In the genomic region with DNA sequence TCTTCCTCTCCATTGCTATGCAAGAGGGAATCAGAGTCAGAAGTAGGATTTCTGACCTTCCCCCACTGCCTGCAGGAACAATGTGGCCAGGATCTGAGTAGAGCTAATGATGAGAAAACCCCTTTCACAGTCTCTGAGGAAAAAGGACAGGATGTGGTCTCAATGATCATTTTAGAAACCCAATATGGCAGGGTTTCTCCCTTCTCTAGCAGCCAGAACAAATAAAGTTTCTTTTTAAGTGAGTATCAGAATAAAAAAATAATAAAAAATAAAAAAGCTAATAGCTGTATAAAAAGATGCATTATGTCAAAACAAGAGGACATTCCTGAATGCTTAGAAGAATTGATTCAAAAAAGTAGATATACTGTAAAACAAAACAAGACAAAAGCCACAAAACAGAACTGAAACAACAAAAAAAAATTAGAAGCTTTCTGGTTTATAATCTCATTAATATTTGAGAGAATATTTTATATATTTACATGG, we compare ENCODE assay signal across 10 cellular contexts.
DNase-seq lines count a peak whose midpoint lies in the region; ATAC-seq and TF ChIP-seq lines count a peak whose summit lies in the region.
"Had no signal": no experiment of that assay in that cellular context is flagged by ENCODE, and none has a peak within 500 bp of the region (broad histone marks: within the 10 kb centered on the region; RNA-seq: fewer than 3 reads in every experiment).

No MANE protein-coding gene starts in this region.

- H3K4me1 ChIP-seq in GM23338 (ENCODE audit: insufficient read depth) (peaks cover 22% of the 10 kb centered on the region; the same call in 1 of the 2 replicates), mesendoderm (ENCODE audit: control insufficient read depth, low read depth, low read length) (no peaks in the 10 kb centered on the region)

- ATAC-seq in GM18870 (IDR thresholded peaks at IDR 0.05; ENCODE audit: unreplicated experiment) (peak; percentile 99), GM23338 (peak; percentile 64), HG03469 (IDR thresholded peaks at IDR 0.05; ENCODE audit: unreplicated experiment) (peak; percentile 98)

- H3K27me3 Mint-ChIP-seq in GM23338 (ENCODE audit: insufficient read depth, low read depth, poor library complexity), result no peaks in the 10 kb centered on the region
- H3K27me3 Mint-ChIP-seq: activated T-cell treated with anti-CD3 and anti-CD28 coated beads, Interleukin-2, amount 50 U/mL, for 24 hours had no signal

- peaks cover 19% of the 10 kb centered on the region for H3K4me1 Mint-ChIP-seq in GM23338

- no peak for TF ChIP-seq CTCF in GM23338 (conservative IDR thresholded peaks at IDR 0.05; ENCODE audit: low read depth in 2 of 2)

- H3K23ac ChIP-seq in mesendoderm (ENCODE audit: low read length), result no peak overlapping the region

- H3K79me2 ChIP-seq in GM23338 (replicated peaks; ENCODE audit: insufficient read depth) (no peaks in the 10 kb centered on the region), mesendoderm (ENCODE audit: control insufficient read depth, insufficient read depth, low read length) (no peaks in the 10 kb centered on the region)

- H4K20me1 ChIP-seq in GM23338 (replicated peaks; ENCODE audit: insufficient read depth), result no peaks in the 10 kb centered on the region

- no peak overlapping the region for H3K4me2 ChIP-seq in GM23338
- H3K4me2 ChIP-seq in mesendoderm (ENCODE audit: low read length), result no peak overlapping the region

- H3K36me3 Mint-ChIP-seq in GM23338 (ENCODE audit: low read depth), result no peaks in the 10 kb centered on the region

- H3K4ac ChIP-seq in mesendoderm (ENCODE audit: low read depth, low read length), result no peak overlapping the region

- H3K9me2 ChIP-seq in GM23338 (ENCODE audit: insufficient read depth), result peaks cover 6% of the 10 kb centered on the region; the same call in 1 of the 2 replicates

- no peak overlapping the region for H3K9ac ChIP-seq in mesendoderm (ENCODE audit: low read length)

- no peak overlapping the region for H3K27ac Mint-ChIP-seq in GM23338
- H3K27ac Mint-ChIP-seq: activated T-cell treated with anti-CD3 and anti-CD28 coated beads, Interleukin-2, amount 50 U/mL, for 24 hours had no signal

- no peaks in the 10 kb centered on the region; the same call in 2 of the 3 replicates for H3K9me3 Mint-ChIP-seq in GM23338
- H3K9me3 Mint-ChIP-seq: activated T-cell treated with anti-CD3 and anti-CD28 coated beads, Interleukin-2, amount 50 U/mL, for 24 hours had no signal

- no peaks in the 10 kb centered on the region for H3K27me3 ChIP-seq in GM23338 (ENCODE audit: insufficient read depth)
- H3K27me3 ChIP-seq in mesendoderm (ENCODE audit: insufficient read depth, low read length, poor library complexity), result no peaks in the 10 kb centered on the region

- no peaks in the 10 kb centered on the region for H3F3A ChIP-seq in GM23338 (replicated peaks; ENCODE audit: low read depth)

- no peak overlapping the region for H2BK5ac ChIP-seq in mesendoderm (ENCODE audit: low read length)

- no peak overlapping the region for H2BK120ac ChIP-seq in mesendoderm (ENCODE audit: low read depth, low read length)

- H4K8ac ChIP-seq in mesendoderm (ENCODE audit: low read depth, low read length), result no peak overlapping the region

- no peak overlapping the region for H3K4me3 Mint-ChIP-seq in GM23338
- H3K4me3 Mint-ChIP-seq: activated T-cell treated with anti-CD3 and anti-CD28 coated beads, Interleukin-2, amount 50 U/mL, for 24 hours had no signal

- H3K27ac ChIP-seq in GM23338 (ENCODE audit: low read depth), result no peak overlapping the region; the same call in 1 of the 2 replicates
- no peak overlapping the region for H3K27ac ChIP-seq in mesendoderm (ENCODE audit: low read depth, low read length)

- no peaks in the 10 kb centered on the region for H3K36me3 ChIP-seq in GM23338 (ENCODE audit: insufficient read depth)
- no peaks in the 10 kb centered on the region for H3K36me3 ChIP-seq in mesendoderm (ENCODE audit: control insufficient read depth, insufficient read depth, low read length)

- H2BK15ac ChIP-seq in mesendoderm (replicated peaks; ENCODE audit: low read depth), result no peak overlapping the region

- H2AK5ac ChIP-seq in mesendoderm (ENCODE audit: low read length), result no peak overlapping the region

- H3K4me3 ChIP-seq in GM23338, result no peak overlapping the region
- H3K4me3 ChIP-seq in mesendoderm (ENCODE audit: low read length), result no peak overlapping the region

- no peaks in the 10 kb centered on the region for H3K79me1 ChIP-seq in mesendoderm (ENCODE audit: low read length)

- DNase-seq in GM23338 (ENCODE audit: low spot score) (peak; percentile 20), mesendoderm (peak; percentile 26), MV-4-11 (lab: John Stamatoyannopoulos, UW) (no peak), amniotic stem cell (lab: John Stamatoyannopoulos, UW) (no peak)
- no peak for DNase-seq in activated CD8-positive, alpha-beta memory T cell treated with anti-CD3 and anti-CD28 coated beads for 24 hours
- no peak for DNase-seq in stimulated activated CD4-positive, alpha-beta T cell treated with anti-CD3 and anti-CD28 coated beads, Interleukin-2, amount 100 ng/mL, for 24 hours
- DNase-seq: activated T-cell treated with anti-CD3 and anti-CD28 coated beads, Interleukin-2, amount 50 U/mL, for 24 hours; SIG-M5 had no signal

- no peak overlapping the region for H3K56ac ChIP-seq in mesendoderm (ENCODE audit: low read length)

- no peak overlapping the region for H3K18ac ChIP-seq in mesendoderm (ENCODE audit: low read length)

- peak overlapping the region; percentile 63; the same call in 1 of the 2 replicates for H2AFZ ChIP-seq in GM23338

- H4K5ac ChIP-seq in mesendoderm (ENCODE audit: low read length), result no peak overlapping the region

TF ChIP-seq in GM23338, 12 proteins besides CTCF, POLR2A, EP300 and RAD21:
- TF ChIP-seq, protein P1, sequence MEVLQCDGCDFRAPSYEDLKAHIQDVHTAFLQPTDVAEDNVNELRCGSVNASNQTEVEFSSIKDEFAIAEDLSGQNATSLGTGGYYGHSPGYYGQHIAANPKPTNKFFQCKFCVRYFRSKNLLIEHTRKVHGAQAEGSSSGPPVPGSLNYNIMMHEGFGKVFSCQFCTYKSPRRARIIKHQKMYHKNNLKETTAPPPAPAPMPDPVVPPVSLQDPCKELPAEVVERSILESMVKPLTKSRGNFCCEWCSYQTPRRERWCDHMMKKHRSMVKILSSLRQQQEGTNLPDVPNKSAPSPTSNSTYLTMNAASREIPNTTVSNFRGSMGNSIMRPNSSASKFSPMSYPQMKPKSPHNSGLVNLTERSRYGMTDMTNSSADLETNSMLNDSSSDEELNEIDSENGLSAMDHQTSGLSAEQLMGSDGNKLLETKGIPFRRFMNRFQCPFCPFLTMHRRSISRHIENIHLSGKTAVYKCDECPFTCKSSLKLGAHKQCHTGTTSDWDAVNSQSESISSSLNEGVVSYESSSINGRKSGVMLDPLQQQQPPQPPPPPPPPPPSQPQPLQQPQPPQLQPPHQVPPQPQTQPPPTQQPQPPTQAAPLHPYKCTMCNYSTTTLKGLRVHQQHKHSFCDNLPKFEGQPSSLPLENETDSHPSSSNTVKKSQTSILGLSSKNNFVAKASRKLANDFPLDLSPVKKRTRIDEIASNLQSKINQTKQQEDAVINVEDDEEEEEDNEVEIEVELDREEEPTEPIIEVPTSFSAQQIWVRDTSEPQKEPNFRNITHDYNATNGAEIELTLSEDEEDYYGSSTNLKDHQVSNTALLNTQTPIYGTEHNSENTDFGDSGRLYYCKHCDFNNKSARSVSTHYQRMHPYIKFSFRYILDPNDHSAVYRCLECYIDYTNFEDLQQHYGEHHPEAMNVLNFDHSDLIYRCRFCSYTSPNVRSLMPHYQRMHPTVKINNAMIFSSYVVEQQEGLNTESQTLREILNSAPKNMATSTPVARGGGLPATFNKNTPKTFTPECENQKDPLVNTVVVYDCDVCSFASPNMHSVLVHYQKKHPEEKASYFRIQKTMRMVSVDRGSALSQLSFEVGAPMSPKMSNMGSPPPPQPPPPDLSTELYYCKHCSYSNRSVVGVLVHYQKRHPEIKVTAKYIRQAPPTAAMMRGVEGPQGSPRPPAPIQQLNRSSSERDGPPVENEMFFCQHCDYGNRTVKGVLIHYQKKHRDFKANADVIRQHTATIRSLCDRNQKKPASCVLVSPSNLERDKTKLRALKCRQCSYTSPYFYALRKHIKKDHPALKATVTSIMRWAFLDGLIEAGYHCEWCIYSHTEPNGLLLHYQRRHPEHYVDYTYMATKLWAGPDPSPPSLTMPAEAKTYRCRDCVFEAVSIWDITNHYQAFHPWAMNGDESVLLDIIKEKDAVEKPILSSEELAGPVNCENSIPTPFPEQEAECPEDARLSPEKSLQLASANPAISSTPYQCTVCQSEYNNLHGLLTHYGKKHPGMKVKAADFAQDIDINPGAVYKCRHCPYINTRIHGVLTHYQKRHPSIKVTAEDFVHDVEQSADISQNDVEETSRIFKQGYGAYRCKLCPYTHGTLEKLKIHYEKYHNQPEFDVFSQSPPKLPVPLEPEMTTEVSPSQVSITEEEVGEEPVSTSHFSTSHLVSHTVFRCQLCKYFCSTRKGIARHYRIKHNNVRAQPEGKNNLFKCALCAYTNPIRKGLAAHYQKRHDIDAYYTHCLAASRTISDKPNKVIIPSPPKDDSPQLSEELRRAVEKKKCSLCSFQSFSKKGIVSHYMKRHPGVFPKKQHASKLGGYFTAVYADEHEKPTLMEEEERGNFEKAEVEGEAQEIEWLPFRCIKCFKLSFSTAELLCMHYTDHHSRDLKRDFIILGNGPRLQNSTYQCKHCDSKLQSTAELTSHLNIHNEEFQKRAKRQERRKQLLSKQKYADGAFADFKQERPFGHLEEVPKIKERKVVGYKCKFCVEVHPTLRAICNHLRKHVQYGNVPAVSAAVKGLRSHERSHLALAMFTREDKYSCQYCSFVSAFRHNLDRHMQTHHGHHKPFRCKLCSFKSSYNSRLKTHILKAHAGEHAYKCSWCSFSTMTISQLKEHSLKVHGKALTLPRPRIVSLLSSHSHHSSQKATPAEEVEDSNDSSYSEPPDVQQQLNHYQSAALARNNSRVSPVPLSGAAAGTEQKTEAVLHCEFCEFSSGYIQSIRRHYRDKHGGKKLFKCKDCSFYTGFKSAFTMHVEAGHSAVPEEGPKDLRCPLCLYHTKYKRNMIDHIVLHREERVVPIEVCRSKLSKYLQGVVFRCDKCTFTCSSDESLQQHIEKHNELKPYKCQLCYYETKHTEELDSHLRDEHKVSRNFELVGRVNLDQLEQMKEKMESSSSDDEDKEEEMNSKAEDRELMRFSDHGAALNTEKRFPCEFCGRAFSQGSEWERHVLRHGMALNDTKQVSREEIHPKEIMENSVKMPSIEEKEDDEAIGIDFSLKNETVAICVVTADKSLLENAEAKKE (CRISPR knock-in tag; IDR thresholded peaks at IDR 0.05), result peak; percentile 53; the same call in 1 of the 2 replicates
- TF ChIP-seq ZNF114 (CRISPR knock-in tag; IDR thresholded peaks at IDR 0.05), result no peak
- no peak for TF ChIP-seq POLR2AphosphoS5 (IDR thresholded peaks at IDR 0.05; ENCODE audit: low read depth)

Comparison
In these comparisons a context has a peak if more than half of its experiments do, and no peak if none do; other contexts are left out.
1. DNase-seq: peak in GM23338 (single experiment) and mesendoderm (single experiment); none in MV-4-11 (single experiment), activated CD8-positive, alpha-beta memory T cell treated with anti-CD3 and anti-CD28 coated beads for 24 hours (single experiment), amniotic stem cell (single experiment) and stimulated activated CD4-positive, alpha-beta T cell treated with anti-CD3 and anti-CD28 coated beads, Interleukin-2, amount 100 ng/mL, for 24 hours (0 of 2).
2. Peak in every context shown above with its lines, with median percentiles within 50 percentile points of each other: ATAC-seq.